ENCODE assay signal across 8 cellular contexts in genomic region chr2:42127425-42128424, GRCh38. TPM values are rescaled to one million over a fixed set of nuclear protein-coding genes. Genes with fewer than 3 reads are reported as not detected.
DNase-seq lines count a peak whose midpoint lies in the region; ATAC-seq, FAIRE-seq and TF ChIP-seq lines count a peak whose summit lies in the region.

No MANE protein-coding gene starts in this region.

- DNase-seq in Ammon's horn (ENCODE audit: low spot score) (peak; percentile 47), pancreas (no peak), AG08396 (ENCODE audit: low spot score) (no peak), SW480 (ENCODE audit: low spot score) (no peak)

- no peak overlapping the region for H3K27ac ChIP-seq in pancreas
- H3K27ac ChIP-seq in gastroesophageal sphincter = no peak overlapping the region

- H3K36me3 ChIP-seq in pancreas (no peaks in the 10 kb centered on the region), gastroesophageal sphincter (no peaks in the 10 kb centered on the region)

- no peak for TF ChIP-seq POLR2A in gastroesophageal sphincter (IDR thresholded peaks at IDR 0.05)

- 59 to 72% methylated on average over 5 of the region's 5 CpGs for WGBS in pancreas, 2 donors
- 73 to 78% methylated on average over 4 of the region's 5 CpGs for WGBS in gastroesophageal sphincter (ENCODE audit: low coverage in 1 of 2), 2 donors

- H3K4me3 Mint-ChIP-seq in dendritic cell treated with granulocyte-macrophage colony-stimulating factor and Interleukin-4, amounts not matched to agents 40 ng/mL and 50 ng/mL, for 4 days = no peak overlapping the region

- H3K4me1 Mint-ChIP-seq in dendritic cell treated with granulocyte-macrophage colony-stimulating factor and Interleukin-4, amounts not matched to agents 40 ng/mL and 50 ng/mL, for 4 days (ENCODE audit: low read depth) = peaks cover 55% of the 10 kb centered on the region

- no peak overlapping the region for H3K4me3 ChIP-seq in pancreas
- no peak overlapping the region for H3K4me3 ChIP-seq in gastroesophageal sphincter

- intact Hi-C loops in dendritic cell treated with granulocyte-macrophage colony-stimulating factor and Interleukin-4, amounts not matched to agents 40 ng/mL and 50 ng/mL, for 4 days (cut with micrococcal nuclease) = no loop called here
- intact Hi-C loops in pancreas (cut with DNase I) = no loop called here

- H3K27me3 Mint-ChIP-seq in dendritic cell treated with granulocyte-macrophage colony-stimulating factor and Interleukin-4, amounts not matched to agents 40 ng/mL and 50 ng/mL, for 4 days = peaks cover 61% of the 10 kb centered on the region

- H3K9me3 Mint-ChIP-seq in dendritic cell treated with granulocyte-macrophage colony-stimulating factor and Interleukin-4, amounts not matched to agents 40 ng/mL and 50 ng/mL, for 4 days = no peaks in the 10 kb centered on the region

- no peak for TF ChIP-seq CTCF in pancreas (IDR thresholded peaks at IDR 0.05)
- TF ChIP-seq CTCF in gastroesophageal sphincter (IDR thresholded peaks at IDR 0.05) = no peak

- peak overlapping the region; percentile 21 for H3K27ac Mint-ChIP-seq in dendritic cell treated with granulocyte-macrophage colony-stimulating factor and Interleukin-4, amounts not matched to agents 40 ng/mL and 50 ng/mL, for 4 days

- H3K36me3 Mint-ChIP-seq in dendritic cell treated with granulocyte-macrophage colony-stimulating factor and Interleukin-4, amounts not matched to agents 40 ng/mL and 50 ng/mL, for 4 days (ENCODE audit: low read depth) = no peaks in the 10 kb centered on the region

- peaks cover 0 to 4% (median 0%) of the 10 kb centered on the region in 4 donors for H3K27me3 ChIP-seq in pancreas
- no peaks in the 10 kb centered on the region for H3K27me3 ChIP-seq in gastroesophageal sphincter

- H3K9me3 ChIP-seq in pancreas = no peaks in the 10 kb centered on the region
- H3K9me3 ChIP-seq in gastroesophageal sphincter = no peaks in the 10 kb centered on the region

- H3K4me1 ChIP-seq in pancreas (peaks cover 0 to 21% (median 7%) of the 10 kb centered on the region in 3 donors), gastroesophageal sphincter (peaks cover 4 to 47% (median 18%) of the 10 kb centered on the region in 3 donors)

- TF ChIP-seq EP300 in gastroesophageal sphincter (IDR thresholded peaks at IDR 0.05) = no peak

- no peak for FAIRE-seq in pancreas (lab: Jason Lieb, UNC)

- ATAC-seq in GM19351 (IDR thresholded peaks at IDR 0.05; ENCODE audit: unreplicated experiment) (peak; percentile 61), HG03342 (IDR thresholded peaks at IDR 0.05; ENCODE audit: unreplicated experiment) (peak; percentile 60), pancreas (no peak), gastroesophageal sphincter (no peak)

RNA-seq across cellular contexts. Expression of gene EML4, which starts 41.4 kb away (rescaled TPM):
- total RNA-seq in pancreas (10 to 100 TPM; 29.9 to 44.0 (median 36.0) TPM), gastroesophageal sphincter (10 to 100 TPM; 18.5 to 31.4 (median 23.7) TPM)
- 10 to 100 TPM; 12.5 to 21.3 TPM for polyA plus RNA-seq in pancreas

Comparison
In these comparisons a context has a peak if more than half of its experiments do, and no peak if none do; other contexts are left out.
1. ATAC-seq: peak in GM19351 (single experiment) and HG03342 (single experiment); none in pancreas (0 of 4) and gastroesophageal sphincter (single experiment).